Comparison of ENCODE assay signal across 18 cellular contexts in genomic region chr19:57563547-57563946, GRCh38. TPM values are rescaled to one million over a fixed set of nuclear protein-coding genes. Genes with fewer than 3 reads are reported as not detected.
DNase-seq lines count a peak whose midpoint lies in the region; ATAC-seq, FAIRE-seq and TF ChIP-seq lines count a peak whose summit lies in the region.
"Had no signal": no experiment of that assay in that cellular context is flagged by ENCODE, and none has a peak within 500 bp of the region (broad histone marks: within the 10 kb centered on the region; RNA-seq: fewer than 3 reads in every experiment).

No MANE protein-coding gene starts in this region.

- H3K4me1 Mint-ChIP-seq in neural crest cell (peaks cover 12% of the 10 kb centered on the region), T-helper 17 cell (peaks cover 8% of the 10 kb centered on the region)

- no peak overlapping the region for H3K4me2 ChIP-seq in K562 (ENCODE audit: insufficient read depth, low read length)
- H3K4me2 ChIP-seq: GM23338 had no signal

- CTCF ChIA-PET in HEK293 (lab: Yijun Ruan, JAX) = no interaction called here
- CTCF ChIA-PET in K562 (lab: Yijun Ruan, JAX; ENCODE audit: low intra/inter-chr PET ratio) = no interaction called here

- H3K4me3 Mint-ChIP-seq in neural crest cell (peak overlapping the region; percentile 14), T-helper 17 cell (no peak overlapping the region)
- H3K4me3 Mint-ChIP-seq: CD4-positive, alpha-beta T cell; GM23338; HFFc6 had no signal

- peaks cover 6% of the 10 kb centered on the region for H3K27me3 Mint-ChIP-seq in neural crest cell (ENCODE audit: low read depth)
- H3K27me3 Mint-ChIP-seq in T-helper 17 cell = no peaks in the 10 kb centered on the region

- peaks cover 38% of the 10 kb centered on the region for H3K36me3 Mint-ChIP-seq in neural crest cell (ENCODE audit: low read depth)
- peaks cover 3% of the 10 kb centered on the region for H3K36me3 Mint-ChIP-seq in T-helper 17 cell (ENCODE audit: low read depth)

- DNase-seq in K562 (ENCODE audit: extremely low read depth in 1 of 4, low spot score in 3 of 4) (peak in 1 of 4 experiments; percentile 6), neural crest cell (ENCODE audit: low read depth, low spot score) (no peak), T-helper 17 cell (no peak), activated gamma-delta T cell (lab: John Stamatoyannopoulos, UW) (no peak)
- DNase-seq: AML-193; Caco-2; CD4-positive, alpha-beta T cell; DMS79 treated with DMSO at 0.1 percent for 48 hours; GF-D8; HCEC 1CT; HFFc6 had no signal

- H3K36me3 ChIP-seq in HEK293 (ENCODE audit: control insufficient read depth in 2 of 2, insufficient read depth in 1 of 2, low read length in 2 of 2) = no peaks in the 10 kb centered on the region
- H3K36me3 ChIP-seq in K562 (ENCODE audit: control insufficient read depth, insufficient read depth, low read length) = no peaks in the 10 kb centered on the region

- no peak for TF ChIP-seq EP300 in K562 (IDR thresholded peaks at IDR 0.05; ENCODE audit: low read length)

- POLR2A ChIA-PET in HEK293 (lab: Yijun Ruan, JAX) = no interaction called here
- POLR2A ChIA-PET in K562 (lab: Yijun Ruan, JAX) = no interaction called here

- TF ChIP-seq RAD21 in K562 (CRISPR knock-in tag; conservative IDR thresholded peaks at IDR 0.05 in 1 of 2, IDR thresholded peaks at IDR 0.05 in 1 of 2) = no peak

- TF ChIP-seq POLR2A in K562 (conservative IDR thresholded peaks at IDR 0.05) = no peak

- WGBS in K562 (ENCODE audit: insufficient coverage, low coverage, missing lambda C conversion rate) = 0% methylated on average over 1 of the region's 1 CpG

- TF ChIP-seq CTCF in HEK293 (tag by site-specific recombination; IDR thresholded peaks at IDR 0.05) = no peak
- TF ChIP-seq CTCF in K562 (IDR thresholded peaks at IDR 0.05 in 2 of 3, conservative IDR thresholded peaks at IDR 0.05 in 1 of 3; ENCODE audit: insufficient read depth in 2 of 3, low read depth in 1 of 3, low read length in 3 of 3) = no peak
- TF ChIP-seq CTCF in neural crest cell (conservative IDR thresholded peaks at IDR 0.05) = no peak

- no peak overlapping the region for H3K27ac Mint-ChIP-seq in neural crest cell (ENCODE audit: unreplicated experiment)
- no peak overlapping the region for H3K27ac Mint-ChIP-seq in T-helper 17 cell
- H3K27ac Mint-ChIP-seq: CD4-positive, alpha-beta T cell; GM23338; HFFc6 had no signal

- H3K27ac ChIP-seq in HEK293 (ENCODE audit: extremely low read depth, low read depth, low read length) = no peak overlapping the region
- no peak overlapping the region for H3K27ac ChIP-seq in K562 (ENCODE audit: extremely low read depth, low read depth, low read length)
- H3K27ac ChIP-seq: C4-2B had no signal

- no TSS peak for BruUV-seq in K562 (replicated peaks; lab: Mats Ljungman, UMichigan)

- no peaks in the 10 kb centered on the region for H4K20me1 ChIP-seq in K562 (replicated peaks; ENCODE audit: control insufficient read depth, insufficient read depth, low read length)

- H3K27me3 ChIP-seq in K562 (ENCODE audit: control insufficient read depth in 2 of 2, insufficient read depth in 2 of 2, low read length in 2 of 2) = no peaks in the 10 kb centered on the region

- H3K4me1 ChIP-seq in HEK293 (ENCODE audit: control insufficient read depth, insufficient read depth, low read length) (no peaks in the 10 kb centered on the region; the same call in 1 of the 2 replicates), K562 (replicated peaks in 1 of 2; ENCODE audit: control insufficient read depth in 2 of 2, insufficient read depth in 2 of 2, low read length in 2 of 2) (peaks cover 0 to 11% of the 10 kb centered on the region in 2 experiments; a peak in 1 of 5 replicates)
- H3K4me1 ChIP-seq: Caco-2 had no signal

- H3K4me3 ChIP-seq in HEK293 (ENCODE audit: low read depth, low read length) = no peak overlapping the region
- no peak overlapping the region for H3K4me3 ChIP-seq in K562
- H3K4me3 ChIP-seq: GM23338 had no signal

- H3K9me3 Mint-ChIP-seq in neural crest cell = peaks cover 45% of the 10 kb centered on the region

- no peak for ATAC-seq in K562
- ATAC-seq in T-helper 17 cell = no peak
- ATAC-seq: GM23338 had no signal

- H3K79me2 ChIP-seq in K562 (ENCODE audit: control insufficient read depth, insufficient read depth, low read length) = peaks cover 11% of the 10 kb centered on the region; the same call in 1 of the 3 replicates

- H3K9me3 ChIP-seq in HEK293 (ENCODE audit: control insufficient read depth, insufficient read depth, low read depth, low read length) = peaks cover 9% of the 10 kb centered on the region
- peaks cover 9% of the 10 kb centered on the region for H3K9me3 ChIP-seq in K562 (replicated peaks; ENCODE audit: control insufficient read depth, insufficient read depth, low read depth, low read length)
- peaks cover 28% of the 10 kb centered on the region for H3K9me3 ChIP-seq in T-helper 17 cell (ENCODE audit: control insufficient read depth, low read length, poor library complexity, severe bottlenecking)

- H3K9ac ChIP-seq in K562 (ENCODE audit: insufficient read depth in 1 of 2, low read depth in 2 of 2, low read length in 2 of 2) = no peak overlapping the region

- in situ Hi-C loops in K562 (cut with MboI) = no loop called here

- no peak for FAIRE-seq in K562 (lab: Jason Lieb, UNC)
- FAIRE-seq: A204.1, D721Med, H54 had no signal

- H3K9me1 ChIP-seq in K562 (ENCODE audit: control insufficient read depth, insufficient read depth, low read length) = no peaks in the 10 kb centered on the region

- no peak overlapping the region for H2AFZ ChIP-seq in K562 (ENCODE audit: low read depth, low read length)
- H2AFZ ChIP-seq: GM23338 had no signal

- intact Hi-C loops in K562 (cut with micrococcal nuclease) = no loop called here

RNA-seq across cellular contexts. Expression of gene ZNF550, which starts 3.9 kb away (rescaled TPM):
- 26.0 and 36.4 TPM in 2 replicates for total RNA-seq in K562 (2011; cell fraction: chromatin; rRNA removed; ENCODE audit: low replicate concordance)
- 29.0 and 29.5 TPM in 2 replicates for total RNA-seq in K562 (2011; cell fraction: nucleolus; rRNA removed)
- total RNA-seq in K562 (2011; cell fraction: nucleoplasm; rRNA removed) = 17.0 and 21.4 TPM in 2 replicates
- total RNA-seq in K562 (2014; rRNA removed) = 3.9 and 5.0 TPM in 2 replicates
- total RNA-seq in K562 (2014; rRNA removed; fragmentation: Illumina TruSeq; extraction: Trizol) = 5.1 and 6.4 TPM in 2 replicates
- 3.5 TPM in 2 replicates for total RNA-seq in K562 (2015; rRNA removed; fragmentation: Illumina TruSeq; extraction: Trizol)
- 4.8 and 5.2 TPM in 2 replicates for total RNA-seq in K562 (2021)
- polyA plus RNA-seq in K562 (2011; rRNA removed) = 11.8 and 12.8 TPM in 2 replicates
- polyA plus RNA-seq in K562 (2011; cell fraction: cytosol; rRNA removed) = 3.4 and 6.3 TPM in 2 replicates
- 12.8 and 16.3 TPM in 2 replicates for polyA plus RNA-seq in K562 (2011; cell fraction: nucleus; rRNA removed)
- 3.1 and 3.2 TPM in 2 replicates for polyA plus RNA-seq in K562 (2012)
- polyA plus RNA-seq in K562 (2014; fragmentation: Illumina TruSeq; extraction: Trizol) = 4.4 and 4.6 TPM in 2 replicates
- polyA plus RNA-seq in K562 (2014; fragmentation: Nextera tagmentation; extraction: Ambion mirVana) = 1 to 10 TPM; 1.6 to 1.7 TPM
- 4.3 and 5.0 TPM in 2 replicates for polyA plus RNA-seq in K562 (2014; rRNA removed)
- 15.3 and 17.1 TPM in 2 replicates for polyA minus RNA-seq in K562 (2011; rRNA and poly(A)+ RNA removed)
- polyA minus RNA-seq in K562 (2011; cell fraction: cytosol; rRNA and poly(A)+ RNA removed) = 4.3 and 5.9 TPM in 2 replicates
- 10.9 and 17.0 TPM in 2 replicates for polyA minus RNA-seq in K562 (2011; cell fraction: nucleus; rRNA and poly(A)+ RNA removed)
- total RNA-seq in neural crest cell = 10.4 and 13.1 TPM in 2 replicates
- 10 to 100 TPM in 1 of 2 donors, 1 to 10 TPM in 1; 8.5 to 12.2 TPM for total RNA-seq in T-helper 17 cell

RNA-seq across cellular contexts. Expression of gene ZNF416, which starts 15.2 kb away (rescaled TPM):
- total RNA-seq in K562 (2011; cell fraction: chromatin; rRNA removed; ENCODE audit: low replicate concordance) = 4.9 and 8.5 TPM in 2 replicates
- 5.0 and 7.2 TPM in 2 replicates for total RNA-seq in K562 (2011; cell fraction: nucleolus; rRNA removed)
- total RNA-seq in K562 (2011; cell fraction: nucleoplasm; rRNA removed) = 4.7 and 4.8 TPM in 2 replicates
- total RNA-seq in K562 (2014; rRNA removed) (0.78 and 1.1 TPM in 2 replicates), K562 (2014; rRNA removed; fragmentation: Illumina TruSeq; extraction: Trizol) (1.2 and 1.6 TPM in 2 replicates), K562 (2015; rRNA removed; fragmentation: Illumina TruSeq; extraction: Trizol) (1.1 and 1.2 TPM in 2 replicates), K562 (2021) (1.3 and 1.6 TPM in 2 replicates), neural crest cell (8.8 and 10.1 TPM in 2 replicates), T-helper 17 cell (1 to 10 TPM; 3.9 to 4.7 TPM)
- polyA plus RNA-seq in K562 (2011; rRNA removed) (1.3 and 2.0 TPM in 2 replicates), K562 (2014; fragmentation: Illumina TruSeq; extraction: Trizol) (1.3 and 1.5 TPM in 2 replicates), K562 (2014; fragmentation: Nextera tagmentation; extraction: Ambion mirVana) (under 1 TPM; 0.20 to 0.27 TPM), K562 (2014; rRNA removed) (0.61 and 1.1 TPM in 2 replicates)
- polyA plus RNA-seq in K562 (2011; cell fraction: cytosol; rRNA removed) = 0.66 and 1.0 TPM in 2 replicates
- 1.6 and 1.8 TPM in 2 replicates for polyA plus RNA-seq in K562 (2011; cell fraction: nucleus; rRNA removed)
- polyA plus RNA-seq in K562 (2012) = 0.85 and 1.3 TPM in 2 replicates
- polyA minus RNA-seq in K562 (2011; rRNA and poly(A)+ RNA removed) = 3.9 and 4.7 TPM in 2 replicates
- 0.82 and 1.1 TPM in 2 replicates for polyA minus RNA-seq in K562 (2011; cell fraction: cytosol; rRNA and poly(A)+ RNA removed)
- 4.3 and 5.6 TPM in 2 replicates for polyA minus RNA-seq in K562 (2011; cell fraction: nucleus; rRNA and poly(A)+ RNA removed)

RNA-seq across cellular contexts. Expression of gene ZIK1, which starts 20.4 kb away (rescaled TPM):
- 0.32 and 0.81 TPM in 2 replicates for total RNA-seq in K562 (2011; cell fraction: chromatin; rRNA removed; ENCODE audit: low replicate concordance)
- 0.50 and 1.7 TPM in 2 replicates for total RNA-seq in K562 (2011; cell fraction: nucleolus; rRNA removed)
- total RNA-seq in K562 (2011; cell fraction: nucleoplasm; rRNA removed) = 0.29 and 0.46 TPM in 2 replicates
- 0.14 and 0.69 TPM in 2 replicates for total RNA-seq in K562 (2014; rRNA removed)
- total RNA-seq in K562 (2014; rRNA removed; fragmentation: Illumina TruSeq; extraction: Trizol) = 0.18 and 0.32 TPM in 2 replicates
- total RNA-seq in K562 (2015; rRNA removed; fragmentation: Illumina TruSeq; extraction: Trizol) = 0.15 and 0.25 TPM in 2 replicates
- 0.16 and 0.27 TPM in 2 replicates for total RNA-seq in K562 (2021)
- polyA plus RNA-seq in K562 (2011; rRNA removed) = 0.20 and 0.42 TPM in 2 replicates
- polyA plus RNA-seq in K562 (2011; cell fraction: cytosol; rRNA removed) = 0.04 and 0.31 TPM in 2 replicates
- polyA plus RNA-seq in K562 (2011; cell fraction: nucleus; rRNA removed) = 0.11 and 0.21 TPM in 2 replicates
- 0.16 and 0.36 TPM in 2 replicates for polyA plus RNA-seq in K562 (2012)
- polyA plus RNA-seq in K562 (2014; fragmentation: Illumina TruSeq; extraction: Trizol) = 0.12 and 0.19 TPM in 2 replicates
- polyA plus RNA-seq in K562 (2014; fragmentation: Nextera tagmentation; extraction: Ambion mirVana) = under 1 TPM in 1 of 2 experiments, not detected in 1; 0.03 TPM
- 0.12 and 0.31 TPM in 2 replicates for polyA plus RNA-seq in K562 (2014; rRNA removed)
- polyA minus RNA-seq in K562 (2011; rRNA and poly(A)+ RNA removed) = 0.36 and 0.39 TPM in 2 replicates
- polyA minus RNA-seq in K562 (2011; cell fraction: cytosol; rRNA and poly(A)+ RNA removed) = not detected in 2 replicates
- 0.22 and 0.40 TPM in 2 replicates for polyA minus RNA-seq in K562 (2011; cell fraction: nucleus; rRNA and poly(A)+ RNA removed)
- total RNA-seq in neural crest cell = 27.6 and 29.1 TPM in 2 replicates
- total RNA-seq in T-helper 17 cell = 1 to 10 TPM; 2.9 to 4.3 TPM
- total RNA-seq: Caco-2 had no signal

RNA-seq across cellular contexts. Expression of gene ZNF530, which starts 36.1 kb away (rescaled TPM):
- total RNA-seq in K562 (2011; cell fraction: chromatin; rRNA removed; ENCODE audit: low replicate concordance) = 9.5 and 10.6 TPM in 2 replicates
- 9.7 and 11.2 TPM in 2 replicates for total RNA-seq in K562 (2011; cell fraction: nucleolus; rRNA removed)
- 10.9 and 12.1 TPM in 2 replicates for total RNA-seq in K562 (2011; cell fraction: nucleoplasm; rRNA removed)
- 3.2 and 5.9 TPM in 2 replicates for total RNA-seq in K562 (2014; rRNA removed)
- 4.1 and 5.0 TPM in 2 replicates for total RNA-seq in K562 (2014; rRNA removed; fragmentation: Illumina TruSeq; extraction: Trizol)
- total RNA-seq in K562 (2015; rRNA removed; fragmentation: Illumina TruSeq; extraction: Trizol) = 3.0 and 3.1 TPM in 2 replicates
- total RNA-seq in K562 (2021) = 3.5 and 4.0 TPM in 2 replicates
- 4.2 and 5.0 TPM in 2 replicates for polyA plus RNA-seq in K562 (2011; rRNA removed)
- polyA plus RNA-seq in K562 (2011; cell fraction: cytosol; rRNA removed) = 3.2 and 4.1 TPM in 2 replicates
- polyA plus RNA-seq in K562 (2011; cell fraction: nucleus; rRNA removed) = 3.9 and 7.4 TPM in 2 replicates
- 2.4 and 4.6 TPM in 2 replicates for polyA plus RNA-seq in K562 (2012)
- 2.6 and 4.1 TPM in 2 replicates for polyA plus RNA-seq in K562 (2014; fragmentation: Illumina TruSeq; extraction: Trizol)
- polyA plus RNA-seq in K562 (2014; fragmentation: Nextera tagmentation; extraction: Ambion mirVana) = under 1 TPM; 0.28 to 0.78 TPM
- 2.2 and 4.1 TPM in 2 replicates for polyA plus RNA-seq in K562 (2014; rRNA removed)
- 4.7 and 4.8 TPM in 2 replicates for polyA minus RNA-seq in K562 (2011; rRNA and poly(A)+ RNA removed)
- polyA minus RNA-seq in K562 (2011; cell fraction: cytosol; rRNA and poly(A)+ RNA removed) = 1.0 and 1.4 TPM in 2 replicates
- polyA minus RNA-seq in K562 (2011; cell fraction: nucleus; rRNA and poly(A)+ RNA removed) = 7.1 and 7.9 TPM in 2 replicates
- 8.5 and 8.7 TPM in 2 replicates for total RNA-seq in neural crest cell
- 1 to 10 TPM; 2.5 to 4.4 TPM for total RNA-seq in T-helper 17 cell

RNA-seq across cellular contexts. Expression of gene ZNF549, which starts 36.4 kb away (rescaled TPM):
- 1.4 and 2.8 TPM in 2 replicates for total RNA-seq in K562 (2011; cell fraction: chromatin; rRNA removed; ENCODE audit: low replicate concordance)
- 1.0 and 1.6 TPM in 2 replicates for total RNA-seq in K562 (2011; cell fraction: nucleolus; rRNA removed)
- total RNA-seq in K562 (2011; cell fraction: nucleoplasm; rRNA removed) = 1.3 and 1.4 TPM in 2 replicates
- total RNA-seq in K562 (2014; rRNA removed) (0.16 and 0.18 TPM in 2 replicates), K562 (2014; rRNA removed; fragmentation: Illumina TruSeq; extraction: Trizol) (0.29 and 0.48 TPM in 2 replicates), K562 (2015; rRNA removed; fragmentation: Illumina TruSeq; extraction: Trizol) (0.11 and 0.25 TPM in 2 replicates), K562 (2021) (0.22 TPM in 2 replicates), neural crest cell (10.3 and 10.6 TPM in 2 replicates), T-helper 17 cell (1 to 10 TPM; 7.4 to 7.9 TPM)
- polyA plus RNA-seq in K562 (2011; rRNA removed) (0.08 and 0.68 TPM in 2 replicates), K562 (2014; fragmentation: Illumina TruSeq; extraction: Trizol) (0.25 and 0.29 TPM in 2 replicates), K562 (2014; fragmentation: Nextera tagmentation; extraction: Ambion mirVana) (under 1 TPM; 0.03 to 0.14 TPM), K562 (2014; rRNA removed) (0.12 and 0.25 TPM in 2 replicates)
- polyA plus RNA-seq in K562 (2011; cell fraction: cytosol; rRNA removed) = 0.03 and 0.52 TPM in 2 replicates
- polyA plus RNA-seq in K562 (2011; cell fraction: nucleus; rRNA removed) = 0.50 TPM in 1 of 2 replicates, not detected in the other
- 0.21 and 0.37 TPM in 2 replicates for polyA plus RNA-seq in K562 (2012)
- polyA minus RNA-seq in K562 (2011; rRNA and poly(A)+ RNA removed) = 0.03 and 1.1 TPM in 2 replicates
- 0.48 TPM in 1 of 2 replicates, not detected in the other for polyA minus RNA-seq in K562 (2011; cell fraction: cytosol; rRNA and poly(A)+ RNA removed)
- polyA minus RNA-seq in K562 (2011; cell fraction: nucleus; rRNA and poly(A)+ RNA removed) = 0.54 TPM in 1 of 2 replicates, not detected in the other
- total RNA-seq: HT-29 had no signal

Comparison
In these comparisons a context has a peak if more than half of its experiments do, and no peak if none do; other contexts are left out.
1. Of the 44 proteins assayed by ChIP-seq in both K562 and HEK293: peak only in K562: none; only in HEK293: SETDB1 and TRIM28; in both: none; in neither: 42.